22 cellular contexts compared by ENCODE assay signal in the genomic region with DNA sequence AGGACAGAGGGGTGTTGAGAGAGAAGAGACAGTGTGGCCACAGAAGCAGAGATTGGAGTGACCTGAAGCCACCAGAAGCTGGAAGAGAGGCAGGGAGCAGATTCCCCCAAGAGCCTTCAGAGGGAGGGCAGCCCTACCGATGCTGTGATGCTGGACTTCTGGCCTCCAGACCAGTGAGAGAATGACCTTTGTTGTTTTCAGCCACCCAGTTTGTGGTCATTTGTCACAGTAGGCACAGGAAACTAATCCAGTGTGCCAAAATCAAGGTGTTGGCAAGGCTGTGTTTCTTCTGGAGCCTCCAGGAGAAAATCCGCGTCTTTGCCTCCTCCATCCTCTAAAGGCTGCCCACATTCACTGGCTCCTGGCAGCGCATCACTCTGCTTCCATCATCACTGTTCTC. TPM values are rescaled to one million over a fixed set of nuclear protein-coding genes. Genes with fewer than 3 reads are reported as not detected.
DNase-seq lines count a peak whose midpoint lies in the region; ATAC-seq, FAIRE-seq and TF ChIP-seq lines count a peak whose summit lies in the region.
"Had no signal": no experiment of that assay in that cellular context is flagged by ENCODE, and none has a peak within 500 bp of the region (broad histone marks: within the 10 kb centered on the region; RNA-seq: fewer than 3 reads in every experiment).

No MANE protein-coding gene starts in this region.

- BruUV-seq in HepG2 (replicated peaks; lab: Mats Ljungman, UMichigan) (no TSS peak), PC-3 (replicated peaks; lab: Mats Ljungman, UMichigan) (no TSS peak)

- POLR2A ChIA-PET in HepG2 (lab: Yijun Ruan, JAX): no interaction called here
- POLR2A ChIA-PET in PC-3 (lab: Charles Lee; ENCODE audit: unreplicated experiment): no interaction called here

- peaks cover 19 to 40% (median 33%) of the 10 kb centered on the region in 4 donors for H3K4me1 ChIP-seq in liver (ENCODE audit: control insufficient read depth in 4 of 4, insufficient read depth in 4 of 4, low read length in 3 of 4)
- H3K4me1 ChIP-seq in HepG2 (ENCODE audit: insufficient read depth, low read length): peaks cover 14% of the 10 kb centered on the region
- peaks cover 11% of the 10 kb centered on the region for H3K4me1 ChIP-seq in PC-3 (ENCODE audit: insufficient read depth, low read length)
- no peaks in the 10 kb centered on the region for H3K4me1 ChIP-seq in ascending aorta

- intact Hi-C loops in HepG2 (cut with micrococcal nuclease; ENCODE audit: unreplicated experiment): no loop called here
- intact Hi-C loops in PC-3 (cut with micrococcal nuclease): no loop called here
- intact Hi-C loops in ascending aorta (cut with DNase I): no loop called here

- CTCF ChIA-PET in HepG2 (lab: Yijun Ruan, JAX; ENCODE audit: low intra/inter-chr PET ratio, low total read pairs) (no interaction called here), PC-3 (lab: Charles Lee) (no interaction called here)

- H3K9ac ChIP-seq in liver (ENCODE audit: low read depth in 1 of 2, low read length in 2 of 2) (no peak overlapping the region), HepG2 (ENCODE audit: insufficient read depth, low read depth, low read length) (no peak overlapping the region), PC-3 (ENCODE audit: low read length) (no peak overlapping the region)
- H3K9ac ChIP-seq: BLaER1 treated with 17β-estradiol and CSF1 and Interleukin-3, amounts not matched to agents 10 nM and 100 nM had no signal

- H3K4me3 ChIP-seq in liver (ENCODE audit: low read depth in 1 of 3, low read length in 3 of 3) (no peak overlapping the region), HepG2 (replicated peaks in 1 of 3; ENCODE audit: insufficient read depth in 1 of 3, low read depth in 2 of 3, low read length in 3 of 3) (no peak overlapping the region), PC-3 (ENCODE audit: low read length) (no peak overlapping the region), ascending aorta (no peak overlapping the region)
- H3K4me3 ChIP-seq: A549; BLaER1 treated with 17β-estradiol and CSF1 and Interleukin-3, amounts not matched to agents 10 nM and 100 nM; GM12878 had no signal

- ATAC-seq in HepG2 (no peak), left lobe of liver (peak; percentile 68), PC-3 (no peak), GM19328 (IDR thresholded peaks at IDR 0.05; ENCODE audit: unreplicated experiment) (no peak)
- ATAC-seq: A549; CD8-positive, alpha-beta T cell; GM12878 had no signal

- TF ChIP-seq RAD21 in liver (IDR thresholded peaks at IDR 0.05): no peak
- TF ChIP-seq RAD21 in HepG2 (CRISPR knock-in tag; IDR thresholded peaks at IDR 0.05): no peak

- TF ChIP-seq EP300 in HepG2 (IDR thresholded peaks at IDR 0.05; ENCODE audit: low read depth in 2 of 2, low read length in 2 of 2) (no peak), HepG2 (CRISPR knock-in tag; IDR thresholded peaks at IDR 0.05; ENCODE audit: borderline replicate concordance) (no peak)

- WGBS in liver: 68% methylated on average over 4 of the region's 4 CpGs
- 61% methylated on average over 4 of the region's 4 CpGs for WGBS in HepG2 (ENCODE audit: low lambda C conversion rate)

- no peaks in the 10 kb centered on the region for H3K9me3 ChIP-seq in liver (ENCODE audit: control insufficient read depth in 4 of 4, low read length in 3 of 4)
- H3K9me3 ChIP-seq in HepG2 (ENCODE audit: low read length): no peaks in the 10 kb centered on the region
- no peaks in the 10 kb centered on the region for H3K9me3 ChIP-seq in PC-3 (ENCODE audit: low read length)
- no peaks in the 10 kb centered on the region for H3K9me3 ChIP-seq in ascending aorta
- H3K9me3 ChIP-seq: A549; BLaER1 treated with 17β-estradiol and CSF1 and Interleukin-3, amounts not matched to agents 10 nM and 100 nM; Caco-2 had no signal

- H3K36me3 ChIP-seq in liver (ENCODE audit: control insufficient read depth in 4 of 4, insufficient read depth in 3 of 4, low read depth in 1 of 4, low read length in 3 of 4) (no peaks in the 10 kb centered on the region), HepG2 (replicated peaks in 1 of 2; ENCODE audit: control insufficient read depth in 1 of 2, insufficient read depth in 2 of 2, low read length in 2 of 2) (no peaks in the 10 kb centered on the region), PC-3 (ENCODE audit: low read depth, low read length) (no peaks in the 10 kb centered on the region), ascending aorta (no peaks in the 10 kb centered on the region)
- H3K36me3 ChIP-seq: BLaER1 treated with 17β-estradiol and CSF1 and Interleukin-3, amounts not matched to agents 10 nM and 100 nM had no signal

- no peak overlapping the region for H3K4me2 ChIP-seq in HepG2 (ENCODE audit: low read depth, low read length)
- H3K4me2 ChIP-seq in PC-3 (ENCODE audit: low read length): no peak overlapping the region
- H3K4me2 ChIP-seq: A549; BLaER1 treated with 17β-estradiol and CSF1 and Interleukin-3, amounts not matched to agents 10 nM and 100 nM had no signal

- H3K27ac ChIP-seq in liver (ENCODE audit: low read depth in 1 of 2, low read length in 2 of 2) (no peak overlapping the region), HepG2 (ENCODE audit: extremely low read length, insufficient read depth, low read length) (no peak overlapping the region), PC-3 (ENCODE audit: low read length) (no peak overlapping the region), ascending aorta (no peak overlapping the region)
- H3K27ac ChIP-seq: 22Rv1; A549; BLaER1 treated with 17β-estradiol and CSF1 and Interleukin-3, amounts not matched to agents 10 nM and 100 nM; C4-2B had no signal

- H2AFZ ChIP-seq in HepG2 (ENCODE audit: low read length) (no peak overlapping the region), PC-3 (ENCODE audit: low read length) (no peak overlapping the region)

- in situ Hi-C loops in HepG2 (cut with HindIII; ENCODE audit: extremely low pct_ligation_motif_present, low pct_unique_long_range_greater_than_20kb): no loop called here

- no peak for TF ChIP-seq POLR2A in HepG2 (IDR thresholded peaks at IDR 0.05; ENCODE audit: insufficient read depth in 1 of 2, low read depth in 2 of 2, low read length in 2 of 2)

- no peaks in the 10 kb centered on the region for H4K20me1 ChIP-seq in HepG2 (ENCODE audit: insufficient read depth, low read length)
- H4K20me1 ChIP-seq in PC-3 (ENCODE audit: low read length): no peaks in the 10 kb centered on the region

- H3K27me3 ChIP-seq in liver (ENCODE audit: control insufficient read depth in 4 of 4, insufficient read depth in 4 of 4, low read length in 3 of 4) (no peaks in the 10 kb centered on the region), HepG2 (ENCODE audit: control insufficient read depth in 1 of 2, insufficient read depth in 2 of 2, low read length in 2 of 2) (peaks cover 0 to 14% of the 10 kb centered on the region in 2 experiments; a peak in 1 of 5 replicates), PC-3 (ENCODE audit: low read length) (no peaks in the 10 kb centered on the region), ascending aorta (no peaks in the 10 kb centered on the region)

- TF ChIP-seq CTCF in liver (IDR thresholded peaks at IDR 0.05; ENCODE audit: low read depth, low read length, missing input control) (no peak), HepG2 (CRISPR knock-in tag; IDR thresholded peaks at IDR 0.05) (no peak), PC-3 (conservative IDR thresholded peaks at IDR 0.05; ENCODE audit: low read depth, low read length) (no peak), ascending aorta (IDR thresholded peaks at IDR 0.05) (no peak)

- FAIRE-seq in HepG2 (lab: Jason Lieb, UNC): no peak
- FAIRE-seq: A549, GM12878, GM12892, GM18507, GM19239 had no signal

- DNase-seq in HepG2 (ENCODE audit: low spot score) (no peak), cerebellar cortex (ENCODE audit: low spot score) (peak; percentile 60), left lobe of liver (ENCODE audit: low spot score) (peak; percentile 60), PC-3 (no peak), ascending aorta (ENCODE audit: low spot score in 2 of 2) (no peak)
- DNase-seq: AML-193; Caco-2; Calu3; CD4-positive, alpha-beta T cell; CD8-positive, alpha-beta T cell; DMS79 treated with DMSO at 0.1 percent for 48 hours; GDM1 had no signal

- H3K9me2 ChIP-seq in PC-3 (replicated peaks; ENCODE audit: low read length): no peaks in the 10 kb centered on the region

- H3K79me2 ChIP-seq in HepG2 (ENCODE audit: insufficient read depth, low read length): no peaks in the 10 kb centered on the region
- H3K79me2 ChIP-seq in PC-3 (ENCODE audit: low read length): peaks cover under 1% of the 10 kb centered on the region; the same call in 1 of the 2 replicates

- no peaks in the 10 kb centered on the region for H3F3A ChIP-seq in PC-3 (ENCODE audit: low read length, unreplicated experiment)

RNA-seq across cellular contexts. Expression of gene MAPRE3, which starts 15.4 kb away (rescaled TPM):
- 1 to 10 TPM; 1.0 to 8.1 TPM for total RNA-seq in liver
- 10 to 100 TPM; 11.5 to 15.8 TPM for polyA plus RNA-seq in liver
- 0.20 and 0.31 TPM in 2 replicates for total RNA-seq in HepG2 (2016; rRNA removed; fragmentation: Illumina TruSeq; extraction: Trizol)
- total RNA-seq in HepG2 (2016; cell fraction: cytosol; rRNA removed; fragmentation: Illumina TruSeq; extraction: Trizol; ENCODE audit: low read depth): 0.18 TPM in 1 of 2 replicates, not detected in the other
- total RNA-seq in HepG2 (2016; cell fraction: insoluble cytoplasmic fraction; rRNA removed; fragmentation: Illumina TruSeq; extraction: Trizol): 0.15 and 0.19 TPM in 2 replicates
- 0.15 and 0.24 TPM in 2 replicates for total RNA-seq in HepG2 (2016; cell fraction: membrane; rRNA removed; fragmentation: Illumina TruSeq; extraction: Trizol)
- 0.60 and 0.99 TPM in 2 replicates for total RNA-seq in HepG2 (2016; cell fraction: nucleus; rRNA removed; fragmentation: Illumina TruSeq; extraction: Trizol)
- polyA plus RNA-seq in HepG2 (2011; rRNA removed): 0.73 and 0.91 TPM in 2 replicates
- 0.34 and 0.65 TPM in 2 replicates for polyA plus RNA-seq in HepG2 (2011; cell fraction: cytosol; rRNA removed)
- 3.3 and 5.1 TPM in 2 replicates for polyA plus RNA-seq in HepG2 (2011; cell fraction: nucleus; rRNA removed)
- polyA plus RNA-seq in HepG2 (2012): 0.91 and 2.1 TPM in 2 replicates
- 0.11 and 0.17 TPM in 2 replicates for polyA plus RNA-seq in HepG2 (2016; cell fraction: cytosol; fragmentation: Illumina TruSeq; extraction: Trizol; ENCODE audit: low read depth)
- 0.59 and 0.88 TPM in 2 replicates for polyA plus RNA-seq in HepG2 (2016; cell fraction: insoluble cytoplasmic fraction; fragmentation: Illumina TruSeq; extraction: Trizol; ENCODE audit: low read depth)
- 0.28 and 0.30 TPM in 2 replicates for polyA plus RNA-seq in HepG2 (2016; cell fraction: membrane; fragmentation: Illumina TruSeq; extraction: Trizol; ENCODE audit: low read depth)
- 1.8 and 2.0 TPM in 2 replicates for polyA plus RNA-seq in HepG2 (2016; cell fraction: nucleus; fragmentation: Illumina TruSeq; extraction: Trizol; ENCODE audit: insufficient read depth, low read depth)
- polyA minus RNA-seq in HepG2 (2011; rRNA and poly(A)+ RNA removed; ENCODE audit: low replicate concordance): 0.44 and 3.1 TPM in 2 replicates
- polyA minus RNA-seq in HepG2 (2011; cell fraction: cytosol; rRNA and poly(A)+ RNA removed): 0.69 TPM in 1 of 2 replicates, not detected in the other
- 0.99 TPM in 1 of 2 replicates, not detected in the other for polyA minus RNA-seq in HepG2 (2011; cell fraction: nucleus; rRNA and poly(A)+ RNA removed)
- 16.6 TPM for total RNA-seq in left lobe of liver
- total RNA-seq in PC-3 (2014; rRNA removed): 11.9 and 15.6 TPM in 2 replicates
- total RNA-seq in ascending aorta: 18.9 TPM

RNA-seq across cellular contexts. Expression of gene TMEM214, which starts 47.0 kb away (rescaled TPM):
- total RNA-seq in liver: 10 to 100 TPM; 17.1 to 48.4 TPM
- polyA plus RNA-seq in liver: 10 to 100 TPM; 28.3 to 53.4 TPM
- total RNA-seq in HepG2 (2016; rRNA removed; fragmentation: Illumina TruSeq; extraction: Trizol): 28.0 and 58.3 TPM in 2 replicates
- 13.7 and 15.2 TPM in 2 replicates for total RNA-seq in HepG2 (2016; cell fraction: cytosol; rRNA removed; fragmentation: Illumina TruSeq; extraction: Trizol; ENCODE audit: low read depth)
- 22.8 and 61.4 TPM in 2 replicates for total RNA-seq in HepG2 (2016; cell fraction: insoluble cytoplasmic fraction; rRNA removed; fragmentation: Illumina TruSeq; extraction: Trizol)
- total RNA-seq in HepG2 (2016; cell fraction: membrane; rRNA removed; fragmentation: Illumina TruSeq; extraction: Trizol): 24.2 and 24.6 TPM in 2 replicates
- 65.4 and 81.2 TPM in 2 replicates for total RNA-seq in HepG2 (2016; cell fraction: nucleus; rRNA removed; fragmentation: Illumina TruSeq; extraction: Trizol)
- 132 and 137 TPM in 2 replicates for polyA plus RNA-seq in HepG2 (2011; rRNA removed)
- 96.3 and 120 TPM in 2 replicates for polyA plus RNA-seq in HepG2 (2011; cell fraction: cytosol; rRNA removed)
- polyA plus RNA-seq in HepG2 (2011; cell fraction: nucleus; rRNA removed): 355 and 421 TPM in 2 replicates
- 76.8 and 81.7 TPM in 2 replicates for polyA plus RNA-seq in HepG2 (2012)
- polyA plus RNA-seq in HepG2 (2016; cell fraction: cytosol; fragmentation: Illumina TruSeq; extraction: Trizol; ENCODE audit: low read depth): 15.5 and 16.9 TPM in 2 replicates
- polyA plus RNA-seq in HepG2 (2016; cell fraction: insoluble cytoplasmic fraction; fragmentation: Illumina TruSeq; extraction: Trizol; ENCODE audit: low read depth): 43.0 and 58.5 TPM in 2 replicates
- 30.0 and 37.0 TPM in 2 replicates for polyA plus RNA-seq in HepG2 (2016; cell fraction: membrane; fragmentation: Illumina TruSeq; extraction: Trizol; ENCODE audit: low read depth)
- 188 and 192 TPM in 2 replicates for polyA plus RNA-seq in HepG2 (2016; cell fraction: nucleus; fragmentation: Illumina TruSeq; extraction: Trizol; ENCODE audit: insufficient read depth, low read depth)
- 248 and 683 TPM in 2 replicates for polyA minus RNA-seq in HepG2 (2011; rRNA and poly(A)+ RNA removed; ENCODE audit: low replicate concordance)
- polyA minus RNA-seq in HepG2 (2011; cell fraction: cytosol; rRNA and poly(A)+ RNA removed): 150 and 151 TPM in 2 replicates
- polyA minus RNA-seq in HepG2 (2011; cell fraction: nucleus; rRNA and poly(A)+ RNA removed): 219 and 243 TPM in 2 replicates
- total RNA-seq in left lobe of liver: 53.7 TPM
- total RNA-seq in PC-3 (2014; rRNA removed): 43.0 and 56.1 TPM in 2 replicates
- total RNA-seq in ascending aorta: 74.1 TPM

Comparison
In these comparisons a context has a peak if more than half of its experiments do, and no peak if none do; other contexts are left out.
1. DNase-seq: peak in cerebellar cortex (single experiment) and left lobe of liver (single experiment); none in HepG2 (single experiment), PC-3 (single experiment) and ascending aorta (0 of 2).